19 cellular contexts compared by ENCODE assay signal in the genomic region with DNA sequence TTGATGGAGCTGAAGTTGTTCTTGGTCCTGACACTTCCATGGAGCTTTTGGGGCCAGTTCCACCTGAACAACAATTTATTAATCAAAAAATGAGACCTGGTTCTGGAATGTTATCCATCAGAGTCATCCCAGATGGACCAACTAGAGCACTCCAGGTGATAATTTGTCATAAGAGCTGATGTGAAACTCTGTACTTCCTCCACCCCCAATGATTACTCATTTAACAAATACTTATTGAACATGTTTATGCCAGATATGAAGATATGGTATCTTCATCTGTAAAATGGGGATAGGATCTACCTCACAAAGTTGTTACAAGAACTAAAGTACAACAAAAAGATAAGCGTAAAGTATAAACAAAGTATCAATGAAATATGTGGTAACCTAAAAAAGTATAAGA.
DNase-seq lines count a peak whose midpoint lies in the region; ATAC-seq and TF ChIP-seq lines count a peak whose summit lies in the region.
"Had no signal": no experiment of that assay in that cellular context is flagged by ENCODE, and none has a peak within 500 bp of the region (broad histone marks: within the 10 kb centered on the region; RNA-seq: fewer than 3 reads in every experiment).

No MANE protein-coding gene starts in this region.

- H3K4me3 Mint-ChIP-seq in activated naive CD4-positive, alpha-beta T cell treated with anti-CD3 and anti-CD28 coated beads, Interleukin-2, amount 50 U/mL, for 24 hours: no peak overlapping the region
- no peak overlapping the region for H3K4me3 Mint-ChIP-seq in progenitor cell of endocrine pancreas (ENCODE audit: low read depth)
- H3K4me3 Mint-ChIP-seq: CD14-positive monocyte, GM23338 had no signal

- peaks cover 65% of the 10 kb centered on the region for H3K4me1 Mint-ChIP-seq in activated naive CD4-positive, alpha-beta T cell treated with anti-CD3 and anti-CD28 coated beads, Interleukin-2, amount 50 U/mL, for 24 hours
- H3K4me1 Mint-ChIP-seq in progenitor cell of endocrine pancreas (ENCODE audit: low read depth): peaks cover 36% of the 10 kb centered on the region
- H3K4me1 Mint-ChIP-seq: GM23338 had no signal

- peak overlapping the region; percentile 79 for H3K27ac Mint-ChIP-seq in activated naive CD4-positive, alpha-beta T cell treated with anti-CD3 and anti-CD28 coated beads, Interleukin-2, amount 50 U/mL, for 24 hours
- H3K27ac Mint-ChIP-seq in progenitor cell of endocrine pancreas: peak overlapping the region; percentile 90
- H3K27ac Mint-ChIP-seq: GM23338 had no signal

- intact Hi-C loops in colonic mucosa (cut with DNase I): no loop called here

- peaks cover 52% of the 10 kb centered on the region for H3K36me3 Mint-ChIP-seq in activated naive CD4-positive, alpha-beta T cell treated with anti-CD3 and anti-CD28 coated beads, Interleukin-2, amount 50 U/mL, for 24 hours
- peaks cover 55% of the 10 kb centered on the region for H3K36me3 Mint-ChIP-seq in progenitor cell of endocrine pancreas (ENCODE audit: insufficient read depth)

- H3K9me3 Mint-ChIP-seq in activated naive CD4-positive, alpha-beta T cell treated with anti-CD3 and anti-CD28 coated beads, Interleukin-2, amount 50 U/mL, for 24 hours: peaks cover 17% of the 10 kb centered on the region
- H3K9me3 Mint-ChIP-seq in progenitor cell of endocrine pancreas (ENCODE audit: low read depth): peaks cover 22% of the 10 kb centered on the region
- H3K9me3 Mint-ChIP-seq: GM23338 had no signal

- TF ChIP-seq CTCF in VCaP (conservative IDR thresholded peaks at IDR 0.05) (no peak), foreskin keratinocyte (conservative IDR thresholded peaks at IDR 0.05) (no peak), progenitor cell of endocrine pancreas (IDR thresholded peaks at IDR 0.05; ENCODE audit: unreplicated experiment) (no peak), colonic mucosa (IDR thresholded peaks at IDR 0.05) (no peak)

- peaks cover 11% of the 10 kb centered on the region for H3K36me3 ChIP-seq in colonic mucosa

- no peak overlapping the region for H3K9ac ChIP-seq in colonic mucosa (ENCODE audit: low read depth in 2 of 2, low read length in 2 of 2)

- H3K9me3 ChIP-seq in colonic mucosa: no peaks in the 10 kb centered on the region

- H3K27ac ChIP-seq in VCaP (peak overlapping the region; percentile 88), foreskin keratinocyte (peak overlapping the region; percentile 37), colonic mucosa (no peak overlapping the region)
- H3K27ac ChIP-seq: Peyer's patch had no signal

- no peak overlapping the region for H3K4me3 ChIP-seq in colonic mucosa
- H3K4me3 ChIP-seq: A549, GM23338, Peyer's patch had no signal

- DNase-seq in activated naive CD4-positive, alpha-beta T cell treated with anti-CD3 and anti-CD28 coated beads, Interleukin-2, amount 50 U/mL, for 16 hours: no peak
- DNase-seq in foreskin keratinocyte (peak; percentile 56 to 82), progenitor cell of endocrine pancreas (ENCODE audit: low spot score, unreplicated experiment) (no peak), colonic mucosa (no peak)
- DNase-seq: MM.1S, NCI-H1105 treated with DMSO at 0.1 percent for 48 hours, NCI-H187 treated with DMSO at 0.1 percent for 48 hours, NCI-H2171, NCI-H446 treated with DMSO at 0.1 percent for 48 hours, NCI-H774, Peyer's patch, Right ventricle myocardium superior had no signal

- H3K27me3 Mint-ChIP-seq in activated naive CD4-positive, alpha-beta T cell treated with anti-CD3 and anti-CD28 coated beads, Interleukin-2, amount 50 U/mL, for 24 hours: no peaks in the 10 kb centered on the region
- no peaks in the 10 kb centered on the region for H3K27me3 Mint-ChIP-seq in progenitor cell of endocrine pancreas

- H3K27me3 ChIP-seq in foreskin keratinocyte (no peaks in the 10 kb centered on the region), colonic mucosa (no peaks in the 10 kb centered on the region)
- H3K27me3 ChIP-seq: Peyer's patch had no signal

- peaks cover 32% of the 10 kb centered on the region for H3K4me1 ChIP-seq in foreskin keratinocyte
- peaks cover 8% of the 10 kb centered on the region for H3K4me1 ChIP-seq in colonic mucosa

- ATAC-seq in foreskin keratinocyte (peak; percentile 74), HG03565 (IDR thresholded peaks at IDR 0.05; ENCODE audit: unreplicated experiment) (no peak), HG02571 (IDR thresholded peaks at IDR 0.05; ENCODE audit: unreplicated experiment) (no peak)
- ATAC-seq: A549, GM23338 had no signal

Comparison
In these comparisons a context has a peak if more than half of its experiments do, and no peak if none do; other contexts are left out.
1. DNase-seq: peak in foreskin keratinocyte (2 of 2); none in activated naive CD4-positive, alpha-beta T cell treated with anti-CD3 and anti-CD28 coated beads, Interleukin-2, amount 50 U/mL, for 16 hours (single experiment), progenitor cell of endocrine pancreas (single experiment) and colonic mucosa (single experiment).